Comparison of ENCODE assay signal across 20 cellular contexts in the genomic region with DNA sequence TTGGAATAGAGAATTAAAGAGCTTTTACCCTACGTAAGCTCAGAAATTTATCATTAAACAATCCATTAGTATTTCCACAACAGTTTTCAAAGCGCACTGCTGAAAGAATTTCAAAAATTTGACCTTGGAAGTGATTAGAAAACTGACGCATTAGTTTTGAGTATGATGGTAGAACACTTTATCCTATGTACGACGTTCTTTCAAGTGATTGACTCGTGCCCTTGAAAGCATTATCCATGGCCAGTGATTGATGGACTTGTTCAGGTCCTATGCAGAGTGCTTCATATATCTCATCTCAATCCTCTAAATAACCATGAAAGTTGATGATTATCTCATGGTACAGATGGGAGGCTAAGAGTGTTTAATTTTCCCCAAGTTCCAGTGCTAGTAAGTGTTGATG.
DNase-seq lines count a peak whose midpoint lies in the region; ATAC-seq, FAIRE-seq and TF ChIP-seq lines count a peak whose summit lies in the region.
"Had no signal": no experiment of that assay in that cellular context is flagged by ENCODE, and none has a peak within 500 bp of the region (broad histone marks: within the 10 kb centered on the region; RNA-seq: fewer than 3 reads in every experiment).

No MANE protein-coding gene starts in this region.

- H3K27ac Mint-ChIP-seq in astrocyte (ENCODE audit: unreplicated experiment) (no peak overlapping the region), nephron (peak overlapping the region; percentile 33 to 93 (median 54))
- no peak overlapping the region for H3K27ac Mint-ChIP-seq in CD4-positive, alpha-beta memory T cell
- H3K27ac Mint-ChIP-seq: GM23338 had no signal

- no peak for FAIRE-seq in astrocyte (lab: Jason Lieb, UNC)
- FAIRE-seq: GM12891, K562 had no signal

- POLR2A ChIA-PET in RWPE1 (lab: Yijun Ruan, JAX; ENCODE audit: low non-redundant PET) = no interaction called here
- POLR2A ChIA-PET in CD4-positive, alpha-beta memory T cell (lab: Charles Lee; ENCODE audit: partially characterized antibody) = no interaction called here

- ATAC-seq in GM19452 (IDR thresholded peaks at IDR 0.05; ENCODE audit: unreplicated experiment) = no peak
- ATAC-seq in foreskin keratinocyte = no peak
- ATAC-seq: GM23338, HCT116, K562 had no signal

- 0 out of 2 replicates have a peak, but pooled peaks have one; percentile 23 for TF ChIP-seq EP300 in Ishikawa (IDR thresholded peaks at IDR 0.05; ENCODE audit: borderline replicate concordance)

- no peaks in the 10 kb centered on the region for H3K9me3 ChIP-seq in astrocyte (ENCODE audit: insufficient read depth, low read depth, low read length)
- no peaks in the 10 kb centered on the region for H3K9me3 ChIP-seq in left ventricle myocardium inferior (replicated peaks)
- H3K9me3 ChIP-seq in CD4-positive, alpha-beta memory T cell (ENCODE audit: control insufficient read depth in 1 of 2, low read length in 2 of 2) = no peaks in the 10 kb centered on the region

- H4K20me1 ChIP-seq in astrocyte (ENCODE audit: insufficient read depth, low read length) = peaks cover 6% of the 10 kb centered on the region

- H3K27me3 Mint-ChIP-seq in astrocyte (ENCODE audit: low read depth, unreplicated experiment) (no peaks in the 10 kb centered on the region), nephron (ENCODE audit: low read depth) (no peaks in the 10 kb centered on the region)
- no peaks in the 10 kb centered on the region for H3K27me3 Mint-ChIP-seq in CD4-positive, alpha-beta memory T cell

- peak overlapping the region; percentile 8 for H3K4me2 ChIP-seq in astrocyte (ENCODE audit: low read length)
- H3K4me2 ChIP-seq: GM23338 had no signal

- DNase-seq in astrocyte (ENCODE audit: low read depth) (peak; percentile 53), left ventricle myocardium inferior (no peak), RWPE1 (ENCODE audit: low spot score) (no peak), foreskin keratinocyte (no peak)
- no peak for DNase-seq in CD4-positive, alpha-beta memory T cell
- DNase-seq: C1 segment of cervical spinal cord, DMS 273 treated with DMSO at 0.1 percent for 48 hours, GF-D8, MV-4-11, NCI-H1417, NCI-H2029, NCI-H2171 treated with DMSO at 0.1 percent for 48 hours, NCI-H446 treated with DMSO at 0.1 percent for 48 hours had no signal

- H3K9me3 Mint-ChIP-seq in astrocyte (ENCODE audit: unreplicated experiment) (no peaks in the 10 kb centered on the region), nephron (no peaks in the 10 kb centered on the region)
- peaks cover 0 to 3% (median 0%) of the 10 kb centered on the region in 8 donors for H3K9me3 Mint-ChIP-seq in CD4-positive, alpha-beta memory T cell
- H3K9me3 Mint-ChIP-seq: GM23338 had no signal

- no peak overlapping the region for H3K9ac ChIP-seq in astrocyte (ENCODE audit: low read length)

- TF ChIP-seq RAD21 in Ishikawa (IDR thresholded peaks at IDR 0.05; ENCODE audit: low read depth) = no peak

- H3K36me3 Mint-ChIP-seq in astrocyte (ENCODE audit: low read depth, unreplicated experiment) (no peaks in the 10 kb centered on the region), nephron (ENCODE audit: low read depth) (no peaks in the 10 kb centered on the region)
- no peaks in the 10 kb centered on the region for H3K36me3 Mint-ChIP-seq in CD4-positive, alpha-beta memory T cell

- H3K4me1 Mint-ChIP-seq in astrocyte (ENCODE audit: low read depth, unreplicated experiment) (no peaks in the 10 kb centered on the region), nephron (peaks cover 67% of the 10 kb centered on the region)
- H3K4me1 Mint-ChIP-seq in CD4-positive, alpha-beta memory T cell = no peaks in the 10 kb centered on the region
- H3K4me1 Mint-ChIP-seq: GM23338 had no signal

- no peak overlapping the region for H2AFZ ChIP-seq in astrocyte (ENCODE audit: low read depth, low read length)
- H2AFZ ChIP-seq: GM23338 had no signal

- H3K79me2 ChIP-seq in astrocyte (ENCODE audit: insufficient read depth, low read length) = peaks cover 90% of the 10 kb centered on the region

- intact Hi-C loops in left ventricle myocardium inferior (cut with micrococcal nuclease) = no loop called here
- intact Hi-C loops in CD4-positive, alpha-beta memory T cell (cut with micrococcal nuclease) = no loop called here

- CTCF ChIA-PET in RWPE1 (lab: Yijun Ruan, JAX) = no interaction called here
- CTCF ChIA-PET in CD4-positive, alpha-beta memory T cell (lab: Charles Lee; ENCODE audit: partially characterized antibody) = no interaction called here

- H3K36me3 ChIP-seq in astrocyte (ENCODE audit: insufficient read depth, low read length) (no peaks in the 10 kb centered on the region), left ventricle myocardium inferior (no peaks in the 10 kb centered on the region)
- H3K36me3 ChIP-seq in CD4-positive, alpha-beta memory T cell (ENCODE audit: insufficient read depth, low read length) = no peaks in the 10 kb centered on the region

- H3K27me3 ChIP-seq in astrocyte (ENCODE audit: insufficient read depth, low read length) (no peaks in the 10 kb centered on the region), left ventricle myocardium inferior (ENCODE audit: low read depth) (no peaks in the 10 kb centered on the region), foreskin keratinocyte (no peaks in the 10 kb centered on the region)
- H3K27me3 ChIP-seq in CD4-positive, alpha-beta memory T cell (ENCODE audit: insufficient read depth, low read length) = no peaks in the 10 kb centered on the region

- H3K27ac ChIP-seq in astrocyte (ENCODE audit: low read depth, low read length) = no peak overlapping the region
- peak overlapping the region; percentile 24 for H3K27ac ChIP-seq in left ventricle myocardium inferior (replicated peaks)
- H3K27ac ChIP-seq in RWPE1 = no peak overlapping the region
- no peak overlapping the region for H3K27ac ChIP-seq in CD4-positive, alpha-beta memory T cell (ENCODE audit: low read depth, low read length)
- H3K27ac ChIP-seq in foreskin keratinocyte = no peak overlapping the region

- H3K4me3 ChIP-seq in astrocyte (ENCODE audit: insufficient read depth, low read depth, low read length) = no peak overlapping the region
- H3K4me3 ChIP-seq in left ventricle myocardium inferior = no peak overlapping the region
- no peak overlapping the region for H3K4me3 ChIP-seq in CD4-positive, alpha-beta memory T cell (ENCODE audit: low read length in 2 of 2)
- H3K4me3 ChIP-seq: GM23338, K562 had no signal

- H3K4me1 ChIP-seq in astrocyte (ENCODE audit: insufficient read depth, low read length) = peaks cover 22% of the 10 kb centered on the region
- peaks cover 37% of the 10 kb centered on the region for H3K4me1 ChIP-seq in left ventricle myocardium inferior
- no peaks in the 10 kb centered on the region for H3K4me1 ChIP-seq in CD4-positive, alpha-beta memory T cell (ENCODE audit: insufficient read depth, low read length)
- peaks cover 8% of the 10 kb centered on the region for H3K4me1 ChIP-seq in foreskin keratinocyte

- H3K4me3 Mint-ChIP-seq in astrocyte (ENCODE audit: unreplicated experiment) (no peak overlapping the region), nephron (peak overlapping the region in 1 of 3 experiments; percentile 50)
- H3K4me3 Mint-ChIP-seq in CD4-positive, alpha-beta memory T cell = no peak overlapping the region
- H3K4me3 Mint-ChIP-seq: GM23338 had no signal

- TF ChIP-seq CTCF in astrocyte (IDR thresholded peaks at IDR 0.05; ENCODE audit: insufficient read depth, low read depth, low read length) = no peak
- no peak for TF ChIP-seq CTCF in left ventricle myocardium inferior (IDR thresholded peaks at IDR 0.05; ENCODE audit: borderline replicate concordance)
- no peak for TF ChIP-seq CTCF in nephron (IDR thresholded peaks at IDR 0.05; ENCODE audit: unreplicated experiment in 3 of 3)
- no peak for TF ChIP-seq CTCF in RWPE1 (conservative IDR thresholded peaks at IDR 0.05; ENCODE audit: low read depth)
- TF ChIP-seq CTCF in foreskin keratinocyte (conservative IDR thresholded peaks at IDR 0.05) = no peak

TF ChIP-seq in Ishikawa, 13 proteins besides CTCF, POLR2A, EP300 and RAD21:
- TF ChIP-seq TAF1 (IDR thresholded peaks at IDR 0.05; ENCODE audit: low read depth) (no peak), TEAD4 (IDR thresholded peaks at IDR 0.05) (peak; percentile 40; the same call in 1 of the 2 replicates)

Comparison
In these comparisons a context has a peak if more than half of its experiments do, and no peak if none do; other contexts are left out.
1. H3K27ac Mint-ChIP-seq: peak in nephron (3 of 3); none in astrocyte (single experiment) and CD4-positive, alpha-beta memory T cell (0 of 7).